In the genomic region with DNA sequence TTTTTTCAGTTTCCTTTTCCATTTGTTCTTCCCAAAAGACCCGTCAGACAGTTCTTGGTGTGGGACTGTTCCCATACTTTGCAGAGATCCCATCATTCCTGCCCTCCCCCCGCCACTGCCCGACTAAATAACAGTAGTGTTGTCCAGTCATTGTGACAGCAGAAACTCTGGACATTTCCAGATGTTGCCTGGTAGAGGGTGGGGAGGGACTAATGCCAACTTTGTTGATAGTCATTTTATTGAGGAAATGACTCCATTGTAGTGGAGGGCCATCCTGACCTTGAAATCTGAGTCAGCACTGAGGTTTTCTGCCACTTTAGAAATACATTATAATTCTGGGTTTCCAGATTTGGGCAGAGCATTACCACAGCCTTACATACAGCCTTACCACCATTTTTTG, we compare ENCODE assay signal across 1 cellular context.
TF ChIP-seq lines count a peak whose summit lies in the region.

No MANE protein-coding gene starts in this region.

TF ChIP-seq in IMR-90, 13 proteins besides CTCF, POLR2A, EP300 and RAD21 (continued from another document):
- TF ChIP-seq, protein P1, sequence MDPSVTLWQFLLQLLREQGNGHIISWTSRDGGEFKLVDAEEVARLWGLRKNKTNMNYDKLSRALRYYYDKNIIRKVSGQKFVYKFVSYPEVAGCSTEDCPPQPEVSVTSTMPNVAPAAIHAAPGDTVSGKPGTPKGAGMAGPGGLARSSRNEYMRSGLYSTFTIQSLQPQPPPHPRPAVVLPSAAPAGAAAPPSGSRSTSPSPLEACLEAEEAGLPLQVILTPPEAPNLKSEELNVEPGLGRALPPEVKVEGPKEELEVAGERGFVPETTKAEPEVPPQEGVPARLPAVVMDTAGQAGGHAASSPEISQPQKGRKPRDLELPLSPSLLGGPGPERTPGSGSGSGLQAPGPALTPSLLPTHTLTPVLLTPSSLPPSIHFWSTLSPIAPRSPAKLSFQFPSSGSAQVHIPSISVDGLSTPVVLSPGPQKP (IDR thresholded peaks at IDR 0.05; ENCODE audit: borderline replicate concordance, low read depth, low read length): no peak
- TF ChIP-seq, protein P2, sequence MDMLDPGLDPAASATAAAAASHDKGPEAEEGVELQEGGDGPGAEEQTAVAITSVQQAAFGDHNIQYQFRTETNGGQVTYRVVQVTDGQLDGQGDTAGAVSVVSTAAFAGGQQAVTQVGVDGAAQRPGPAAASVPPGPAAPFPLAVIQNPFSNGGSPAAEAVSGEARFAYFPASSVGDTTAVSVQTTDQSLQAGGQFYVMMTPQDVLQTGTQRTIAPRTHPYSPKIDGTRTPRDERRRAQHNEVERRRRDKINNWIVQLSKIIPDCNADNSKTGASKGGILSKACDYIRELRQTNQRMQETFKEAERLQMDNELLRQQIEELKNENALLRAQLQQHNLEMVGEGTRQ (IDR thresholded peaks at IDR 0.05; ENCODE audit: low read depth, low read length): no peak
- no peak for TF ChIP-seq MAZ (IDR thresholded peaks at IDR 0.05; ENCODE audit: borderline replicate concordance, low read depth, low read length)
- no peak for TF ChIP-seq NFE2L2 (IDR thresholded peaks at IDR 0.05; ENCODE audit: low read depth, low read length)
- TF ChIP-seq SMC3 (IDR thresholded peaks at IDR 0.05; ENCODE audit: low read depth, low read length): no peak
- TF ChIP-seq FOS (IDR thresholded peaks at IDR 0.05; ENCODE audit: low read depth, low read length): no peak
- TF ChIP-seq BHLHE40 (IDR thresholded peaks at IDR 0.05; ENCODE audit: low read depth, low read length): no peak
- no peak for TF ChIP-seq CEBPB (IDR thresholded peaks at IDR 0.05; ENCODE audit: low read depth, low read length)
- no peak for TF ChIP-seq RCOR1 (IDR thresholded peaks at IDR 0.05; ENCODE audit: insufficient replicate concordance, low read length)
- no peak for TF ChIP-seq RFX5 (IDR thresholded peaks at IDR 0.05; ENCODE audit: low read depth, low read length)
- no peak for TF ChIP-seq MAFK (IDR thresholded peaks at IDR 0.05; ENCODE audit: low read depth, low read length)
- no peak for TF ChIP-seq MXI1 (IDR thresholded peaks at IDR 0.05; ENCODE audit: borderline replicate concordance, low read depth, low read length)
